In the genomic region with DNA sequence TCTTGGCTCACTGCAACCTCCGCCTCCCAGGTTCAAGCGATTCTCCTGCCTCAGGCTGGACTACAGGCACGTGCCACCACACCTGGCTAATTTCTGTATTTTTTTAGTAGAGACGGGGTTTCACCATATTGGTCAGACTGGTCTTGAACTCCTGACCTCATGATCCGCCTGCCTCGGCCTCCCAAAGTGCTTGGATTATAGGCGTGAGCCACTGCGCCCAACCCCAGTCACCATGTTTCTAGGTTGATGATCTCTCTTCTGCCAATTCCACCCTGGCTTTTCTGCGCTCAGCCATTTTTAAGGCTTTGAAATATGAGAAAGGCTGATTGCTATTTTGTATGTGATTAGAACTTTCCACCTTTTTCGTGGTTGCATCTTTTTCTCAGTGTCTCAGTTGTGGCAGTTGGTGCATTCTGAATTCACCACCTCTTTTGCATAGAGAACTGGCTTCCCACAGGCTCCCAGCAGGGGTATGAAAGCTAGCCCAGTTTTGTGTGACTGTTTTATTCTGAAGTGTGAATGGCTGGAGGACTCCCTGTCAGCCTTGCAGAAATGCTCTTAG, we compare ENCODE assay signal across 13 cellular contexts. TPM values are rescaled to one million over a fixed set of nuclear protein-coding genes. Genes with fewer than 3 reads are reported as not detected.
DNase-seq lines count a peak whose midpoint lies in the region; ATAC-seq and TF ChIP-seq lines count a peak whose summit lies in the region.
"Had no signal": no experiment of that assay in that cellular context is flagged by ENCODE, and none has a peak within 500 bp of the region (broad histone marks: within the 10 kb centered on the region; RNA-seq: fewer than 3 reads in every experiment).

No MANE protein-coding gene starts in this region.

- H3K4me2 ChIP-seq in SK-N-SH = no peak overlapping the region

- POLR2A ChIA-PET in activated B cell treated with CpG ODN at 0.5 μM for 24 hours (lab: Charles Lee) = interaction anchor here (0.9 kb wide), 1 partner anchor 46 kb away, joined by 3 read pairs; no protein-coding TSS in a partner anchor
- POLR2A ChIA-PET in SK-N-SH (lab: Yijun Ruan, JAX) = no interaction called here

- no peak overlapping the region for H3K9ac ChIP-seq in SK-N-SH

- H3K27me3 Mint-ChIP-seq in activated B cell treated with CpG ODN at 0.5 μM for 24 hours = no peaks in the 10 kb centered on the region
- H3K27me3 Mint-ChIP-seq: naive B cell had no signal

- no peak for TF ChIP-seq POLR2A in gastrocnemius medialis (IDR thresholded peaks at IDR 0.05)

- 70% methylated on average over 10 of the region's 10 CpGs for WGBS in SK-N-SH (ENCODE audit: low lambda C conversion rate)

- no peak for TF ChIP-seq CTCF in activated B cell treated with CpG ODN at 0.5 μM for 24 hours (IDR thresholded peaks at IDR 0.05)
- no peak for TF ChIP-seq CTCF in tibial artery (IDR thresholded peaks at IDR 0.05)
- no peak for TF ChIP-seq CTCF in SK-N-SH (IDR thresholded peaks at IDR 0.05)
- TF ChIP-seq CTCF in gastrocnemius medialis (IDR thresholded peaks at IDR 0.05 in 4 of 5, conservative IDR thresholded peaks at IDR 0.05 in 1 of 5) = no peak

- peaks cover 30% of the 10 kb centered on the region for H3K4me1 Mint-ChIP-seq in activated B cell treated with CpG ODN at 0.5 μM for 24 hours

- H3K27ac ChIP-seq in tibial artery (no peak overlapping the region), SK-N-SH (ENCODE audit: low read depth in 2 of 2, low read length in 1 of 2) (no peak overlapping the region), gastrocnemius medialis (no peak overlapping the region)
- H3K27ac ChIP-seq: coronary artery had no signal

- H3K27ac Mint-ChIP-seq in activated B cell treated with CpG ODN at 0.5 μM for 24 hours = peak overlapping the region; percentile 19

- no peaks in the 10 kb centered on the region for H3K9me3 ChIP-seq in tibial artery
- no peaks in the 10 kb centered on the region for H3K9me3 ChIP-seq in SK-N-SH
- H3K9me3 ChIP-seq in gastrocnemius medialis = peaks cover 0 to 9% (median 0%) of the 10 kb centered on the region in 3 donors
- H3K9me3 ChIP-seq: Caco-2 had no signal

- in situ Hi-C loops in G401 (cut with HindIII; ENCODE audit: low sequenced_read_pairs) (no loop called here), gastrocnemius medialis (cut with MboI; ENCODE audit: low sequenced_read_pairs in 4 of 4) (no loop called here)

- H3K36me3 Mint-ChIP-seq in activated B cell treated with CpG ODN at 0.5 μM for 24 hours (ENCODE audit: low read depth) = peaks cover 6% of the 10 kb centered on the region

- H3K9me2 ChIP-seq in SK-N-SH = no peaks in the 10 kb centered on the region; the same call in 1 of the 2 replicates

- no peak overlapping the region for H3K4me3 ChIP-seq in tibial artery
- no peak overlapping the region for H3K4me3 ChIP-seq in SK-N-SH (ENCODE audit: low read depth in 2 of 2, low read length in 1 of 2)
- no peak overlapping the region for H3K4me3 ChIP-seq in gastrocnemius medialis
- H3K4me3 ChIP-seq: coronary artery had no signal

- H3K4me3 Mint-ChIP-seq in activated B cell treated with CpG ODN at 0.5 μM for 24 hours = peak overlapping the region; percentile 49

- H4K20me1 ChIP-seq in SK-N-SH (ENCODE audit: insufficient read depth) = no peaks in the 10 kb centered on the region

- CTCF ChIA-PET in activated B cell treated with CpG ODN at 0.5 μM for 24 hours (lab: Charles Lee) (no interaction called here), SK-N-SH (lab: Yijun Ruan, JAX) (interaction anchor here (1.9 kb wide), 1 partner anchor 62 kb away, joined by 6 read pairs; no protein-coding TSS in a partner anchor)

- H3K4me1 ChIP-seq in tibial artery = no peaks in the 10 kb centered on the region
- H3K4me1 ChIP-seq in SK-N-SH (ENCODE audit: control insufficient read depth in 1 of 2, insufficient read depth in 2 of 2, low read depth in 1 of 2, low read length in 1 of 2) = no peaks in the 10 kb centered on the region
- no peaks in the 10 kb centered on the region for H3K4me1 ChIP-seq in gastrocnemius medialis
- H3K4me1 ChIP-seq: Caco-2 had no signal

- peak; percentile 88 for DNase-seq in G401 (ENCODE audit: low spot score)
- no peak for DNase-seq in activated B cell treated with CpG ODN at 0.5 μM for 24 hours
- DNase-seq in tibial artery = no peak
- no peak for DNase-seq in SK-N-SH
- DNase-seq in gastrocnemius medialis = no peak
- DNase-seq: Caco-2, hippocampal formation, naive B cell had no signal

- intact Hi-C loops in activated B cell treated with CpG ODN at 0.5 μM for 24 hours (cut with micrococcal nuclease) (loop anchor here (2.0 kb wide), 1 partner anchor 16 kb away; the partner anchor contains the start of gene CEACAM1), tibial artery (cut with DNase I; ENCODE audit: low total_unique reads) (no loop called here), gastrocnemius medialis (cut with DNase I; ENCODE audit: low total_unique reads) (no loop called here)

- ATAC-seq in GM18909 (IDR thresholded peaks at IDR 0.05; ENCODE audit: poor library complexity, unreplicated experiment) = peak; percentile 80
- ATAC-seq in HG02759 (IDR thresholded peaks at IDR 0.05; ENCODE audit: unreplicated experiment) = peak; percentile 78
- peak; percentile 53 for ATAC-seq in activated B cell treated with CpG ODN at 0.5 μM for 24 hours (ENCODE audit: low read depth)
- ATAC-seq in HG03025 (IDR thresholded peaks at IDR 0.05; ENCODE audit: low FRiP score, unreplicated experiment) = no peak
- ATAC-seq in gastrocnemius medialis = no peak

- H3F3A ChIP-seq in SK-N-SH (replicated peaks; ENCODE audit: insufficient read depth) = no peaks in the 10 kb centered on the region

- H3K9me3 Mint-ChIP-seq in activated B cell treated with CpG ODN at 0.5 μM for 24 hours = no peaks in the 10 kb centered on the region
- H3K9me3 Mint-ChIP-seq: naive B cell had no signal

- no peaks in the 10 kb centered on the region for H3K36me3 ChIP-seq in tibial artery
- no peaks in the 10 kb centered on the region for H3K36me3 ChIP-seq in SK-N-SH (replicated peaks in 1 of 2; ENCODE audit: control insufficient read depth in 1 of 2, insufficient read depth in 2 of 2, low read length in 1 of 2)
- H3K36me3 ChIP-seq in gastrocnemius medialis = no peaks in the 10 kb centered on the region

- no peak overlapping the region for H2AFZ ChIP-seq in SK-N-SH (ENCODE audit: low read depth)

- TF ChIP-seq RAD21 in SK-N-SH (IDR thresholded peaks at IDR 0.05; ENCODE audit: low read length) = no peak

- H3K79me2 ChIP-seq in SK-N-SH (ENCODE audit: insufficient read depth) = no peaks in the 10 kb centered on the region

- no peak for TF ChIP-seq EP300 in SK-N-SH (IDR thresholded peaks at IDR 0.05; ENCODE audit: borderline replicate concordance in 1 of 2, low read depth in 1 of 2, low read length in 1 of 2)

- H3K27me3 ChIP-seq in tibial artery = no peaks in the 10 kb centered on the region
- H3K27me3 ChIP-seq in SK-N-SH (ENCODE audit: insufficient read depth) = no peaks in the 10 kb centered on the region
- H3K27me3 ChIP-seq in gastrocnemius medialis = no peaks in the 10 kb centered on the region

TF ChIP-seq in SK-N-SH, 30 proteins besides CTCF, POLR2A, EP300 and RAD21:
- TF ChIP-seq GATA2 (CRISPR knock-in tag; IDR thresholded peaks at IDR 0.05) (no peak), GABPA (IDR thresholded peaks at IDR 0.05; ENCODE audit: low read depth) (no peak), FOXJ3 (CRISPR knock-in tag; IDR thresholded peaks at IDR 0.05) (no peak), SIN3A (IDR thresholded peaks at IDR 0.05; ENCODE audit: borderline replicate concordance, low read depth, low read length) (no peak)
- TF ChIP-seq, protein P1, sequence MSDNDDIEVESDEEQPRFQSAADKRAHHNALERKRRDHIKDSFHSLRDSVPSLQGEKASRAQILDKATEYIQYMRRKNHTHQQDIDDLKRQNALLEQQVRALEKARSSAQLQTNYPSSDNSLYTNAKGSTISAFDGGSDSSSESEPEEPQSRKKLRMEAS (IDR thresholded peaks at IDR 0.05; ENCODE audit: low read depth) = no peak
- TF ChIP-seq, protein P2, sequence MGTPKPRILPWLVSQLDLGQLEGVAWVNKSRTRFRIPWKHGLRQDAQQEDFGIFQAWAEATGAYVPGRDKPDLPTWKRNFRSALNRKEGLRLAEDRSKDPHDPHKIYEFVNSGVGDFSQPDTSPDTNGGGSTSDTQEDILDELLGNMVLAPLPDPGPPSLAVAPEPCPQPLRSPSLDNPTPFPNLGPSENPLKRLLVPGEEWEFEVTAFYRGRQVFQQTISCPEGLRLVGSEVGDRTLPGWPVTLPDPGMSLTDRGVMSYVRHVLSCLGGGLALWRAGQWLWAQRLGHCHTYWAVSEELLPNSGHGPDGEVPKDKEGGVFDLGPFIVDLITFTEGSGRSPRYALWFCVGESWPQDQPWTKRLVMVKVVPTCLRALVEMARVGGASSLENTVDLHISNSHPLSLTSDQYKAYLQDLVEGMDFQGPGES (IDR thresholded peaks at IDR 0.05; ENCODE audit: low read depth, low read length) = no peak

RNA-seq across cellular contexts. Expression of gene CEACAM1, which starts 15.5 kb away (rescaled TPM):
- total RNA-seq in G401 (2014; rRNA removed; shearing (Covaris generic)) = 0.31 and 1.3 TPM in 2 replicates
- 7.1 and 9.4 TPM in 2 replicates for total RNA-seq in activated B cell treated with CpG ODN at 0.5 μM for 24 hours
- polyA plus RNA-seq in SK-N-SH (2012; rRNA removed) = 0.49 and 0.53 TPM in 2 replicates
- 0.44 and 0.46 TPM in 2 replicates for polyA plus RNA-seq in SK-N-SH (2012; cell fraction: cytosol; rRNA removed)
- 0.75 and 1.5 TPM in 2 replicates for polyA plus RNA-seq in SK-N-SH (2012; cell fraction: nucleus; rRNA removed)
- 1 to 10 TPM in 1 of 4 donors, under 1 TPM in 3; 0.36 to 2.0 (median 0.53) TPM for total RNA-seq in gastrocnemius medialis
- total RNA-seq: LHCN-M2 had no signal

Comparison
In these comparisons a context has a peak if more than half of its experiments do, and no peak if none do; other contexts are left out.
1. ATAC-seq: peak in GM18909 (single experiment), HG02759 (single experiment) and activated B cell treated with CpG ODN at 0.5 μM for 24 hours (single experiment); none in HG03025 (single experiment) and gastrocnemius medialis (0 of 2).